ENCODE assay signal across 3 cellular contexts in the genomic region with DNA sequence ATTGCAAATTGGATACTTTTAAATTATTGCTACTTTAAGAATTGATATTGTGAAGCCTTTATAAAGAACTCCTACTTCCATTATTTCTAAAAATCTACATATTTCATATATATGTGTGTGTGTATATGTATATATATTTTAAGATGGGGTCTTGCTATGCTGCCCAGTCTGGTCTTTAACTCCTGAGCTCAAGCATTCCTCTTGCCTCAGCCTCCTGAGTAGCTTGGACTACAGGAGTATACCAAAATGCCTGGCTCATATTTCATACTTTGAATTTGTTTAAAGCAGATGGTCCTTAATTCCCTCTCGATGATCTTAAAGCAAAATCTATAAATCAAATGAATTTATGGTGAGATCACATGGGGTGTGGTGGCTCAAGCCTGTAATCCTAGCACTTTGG.
TF ChIP-seq lines count a peak whose summit lies in the region.

No MANE protein-coding gene starts in this region.

TF ChIP-seq in HEK293, 187 proteins besides CTCF, POLR2A, EP300 and RAD21:
- peak; percentile 86 for TF ChIP-seq ZNF121 (tag by site-specific recombination; IDR thresholded peaks at IDR 0.05)
- no peak for TF ChIP-seq ZNF701 (tag by site-specific recombination; IDR thresholded peaks at IDR 0.05)

TF ChIP-seq in IMR-90, 13 proteins besides CTCF, POLR2A, EP300 and RAD21:
- TF ChIP-seq MAZ (IDR thresholded peaks at IDR 0.05; ENCODE audit: borderline replicate concordance, low read depth, low read length), result no peak
- TF ChIP-seq RCOR1 (IDR thresholded peaks at IDR 0.05; ENCODE audit: insufficient replicate concordance, low read length), result no peak
- TF ChIP-seq CEBPB (IDR thresholded peaks at IDR 0.05; ENCODE audit: low read depth, low read length), result no peak

TF ChIP-seq in K562, 482 proteins besides CTCF, POLR2A, EP300 and RAD21:
- TF ChIP-seq RBM25 (IDR thresholded peaks at IDR 0.05; ENCODE audit: low read depth, low read length, severe bottlenecking), result peak; percentile 48
- peak; percentile 77 for TF ChIP-seq ZNF121 (CRISPR knock-in tag; conservative IDR thresholded peaks at IDR 0.05)
- TF ChIP-seq KDM2B (CRISPR knock-in tag; IDR thresholded peaks at IDR 0.05), result no peak
TF ChIP-seq in K562: peak in this region for 2.
